Comparison of ENCODE assay signal across 8 cellular contexts in the genomic region with DNA sequence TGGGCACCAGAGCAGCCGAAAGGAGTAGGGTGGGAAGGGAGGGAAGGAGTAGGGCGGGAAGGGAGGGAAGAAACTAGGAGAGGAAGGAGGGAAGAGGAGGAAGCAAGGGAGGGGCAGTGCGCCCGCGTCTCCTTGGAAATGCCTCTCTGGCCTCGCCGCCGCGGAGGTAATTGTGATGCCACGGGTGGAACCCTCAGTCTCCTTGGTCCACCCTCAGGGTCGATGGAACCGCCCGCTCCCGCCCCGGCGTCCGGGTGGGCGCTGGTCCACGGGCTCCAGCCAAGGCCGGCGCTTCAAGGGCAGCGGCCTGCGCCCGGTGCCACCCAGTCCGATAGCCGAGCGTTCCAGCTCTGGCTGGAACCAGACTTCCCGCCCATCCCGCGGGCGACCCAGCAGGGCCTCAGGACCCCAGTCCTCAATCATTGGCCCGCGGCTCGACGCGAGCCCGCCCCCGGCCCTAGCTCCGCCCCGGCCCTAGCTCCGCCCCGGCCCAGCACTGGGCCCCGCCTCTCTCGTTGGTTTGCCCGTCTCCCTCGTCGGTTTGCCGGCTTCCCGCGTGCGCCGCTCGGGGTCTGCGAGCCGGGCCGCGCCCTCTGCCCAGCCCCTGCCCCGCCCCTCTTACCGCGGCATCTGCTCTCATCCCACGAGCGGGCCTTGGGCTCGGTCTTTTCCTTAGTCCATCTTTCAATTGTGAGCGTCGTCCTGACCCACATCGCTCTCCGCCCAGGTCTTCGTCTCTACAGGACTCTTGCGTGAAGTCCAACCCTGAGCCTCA. TPM values are rescaled to one million over a fixed set of nuclear protein-coding genes. Genes with fewer than 3 reads are reported as not detected.
DNase-seq lines count a peak whose midpoint lies in the region; ATAC-seq lines count a peak whose summit lies in the region.

No MANE protein-coding gene starts in this region.

- no peaks in the 10 kb centered on the region for H3K9me3 Mint-ChIP-seq in activated CD4-positive, alpha-beta T cell treated with anti-CD3 and anti-CD28 coated beads for 36 hours (ENCODE audit: low read depth)

- H3K27me3 Mint-ChIP-seq in activated CD4-positive, alpha-beta T cell treated with anti-CD3 and anti-CD28 coated beads for 36 hours: peaks cover 17% of the 10 kb centered on the region

- intact Hi-C loops in activated CD4-positive, alpha-beta T cell treated with anti-CD3 and anti-CD28 coated beads for 36 hours (cut with DNase I, micrococcal nuclease): loop anchor here (1.0 to 5.0 kb wide), 11 partner anchors 8 to 581 kb away; a partner anchor contains a TSS

- H3K27ac ChIP-seq in cingulate gyrus (ENCODE audit: low read depth, low read length): peak overlapping the region; percentile 77
- H3K27ac ChIP-seq in layer of hippocampus (ENCODE audit: low read depth, low read length): peak overlapping the region; percentile 81

- CTCF ChIA-PET in activated CD4-positive, alpha-beta T cell treated with anti-CD3 and anti-CD28 coated beads for 36 hours (lab: Charles Lee): interaction anchor here (1.0 to 2.9 kb wide), 9 partner anchors 9 to 101 kb away, joined by 3 to 19 read pairs (median 4); a partner anchor contains a TSS

- H3K36me3 Mint-ChIP-seq in activated CD4-positive, alpha-beta T cell treated with anti-CD3 and anti-CD28 coated beads for 36 hours (ENCODE audit: low read depth): no peaks in the 10 kb centered on the region

- POLR2A ChIA-PET in activated CD4-positive, alpha-beta T cell treated with anti-CD3 and anti-CD28 coated beads for 36 hours (lab: Charles Lee): interaction anchor here (0.6 to 2.5 kb wide), 11 partner anchors 9 to 238 kb away, joined by 3 to 31 read pairs (median 4); a partner anchor contains a TSS

- peak overlapping the region; percentile 91 for H3K27ac Mint-ChIP-seq in activated CD4-positive, alpha-beta T cell treated with anti-CD3 and anti-CD28 coated beads for 36 hours

- peak overlapping the region; percentile 80 for H3K4me3 Mint-ChIP-seq in activated CD4-positive, alpha-beta T cell treated with anti-CD3 and anti-CD28 coated beads for 36 hours

- H3K27me3 ChIP-seq in layer of hippocampus (ENCODE audit: control insufficient read depth, insufficient read depth, low read length): no peaks in the 10 kb centered on the region

- peaks cover 19% of the 10 kb centered on the region for H3K4me1 Mint-ChIP-seq in activated CD4-positive, alpha-beta T cell treated with anti-CD3 and anti-CD28 coated beads for 36 hours

- ATAC-seq in GM18909 (IDR thresholded peaks at IDR 0.05; ENCODE audit: poor library complexity, unreplicated experiment): peak; percentile 77
- peak; percentile 65 for ATAC-seq in HG03196 (IDR thresholded peaks at IDR 0.05; ENCODE audit: unreplicated experiment)
- peak; percentile 90 for ATAC-seq in activated CD4-positive, alpha-beta T cell treated with anti-CD3 and anti-CD28 coated beads for 36 hours

- DNase-seq in AG08396 (ENCODE audit: low spot score): peak; percentile 96
- peak; percentile 86 for DNase-seq in NCI-H460 (ENCODE audit: extremely low read depth, low read depth)
- peak; percentile 94 for DNase-seq in activated CD4-positive, alpha-beta T cell treated with anti-CD3 and anti-CD28 coated beads for 36 hours
- DNase-seq in stimulated activated CD4-positive, alpha-beta T cell treated with anti-CD3 and anti-CD28 coated beads, Interleukin-1b, Interleukin-23, amount 100 ng/mL, for 1 hour (ENCODE audit: low read depth in 2 of 2): peak; percentile 75 to 89

RNA-seq across cellular contexts. Expression of a gene that starts 0.6 kb away (rescaled TPM):
- 3.4 and 3.6 TPM in 2 replicates for total RNA-seq in NCI-H460 (2014; rRNA removed; shearing (Covaris generic))
- 28.6 and 64.3 TPM in 2 replicates for polyA plus RNA-seq in NCI-H460 (2014; cell fraction: nucleus; rRNA removed)
- total RNA-seq in activated CD4-positive, alpha-beta T cell treated with anti-CD3 and anti-CD28 coated beads for 36 hours: 1 to 10 TPM; 4.0 to 4.5 TPM

RNA-seq across cellular contexts. Expression of a gene that starts 6.5 kb away (rescaled TPM):
- total RNA-seq in NCI-H460 (2014; rRNA removed; shearing (Covaris generic)): 170 and 179 TPM in 2 replicates
- polyA plus RNA-seq in NCI-H460 (2014; cell fraction: nucleus; rRNA removed): 339 and 432 TPM in 2 replicates
- total RNA-seq in activated CD4-positive, alpha-beta T cell treated with anti-CD3 and anti-CD28 coated beads for 36 hours: 10 to 100 TPM; 13.6 to 17.4 TPM

RNA-seq across cellular contexts. Expression of a gene that starts 8.7 kb away (rescaled TPM):
- 1,295 and 1,608 TPM in 2 replicates for total RNA-seq in NCI-H460 (2014; rRNA removed; shearing (Covaris generic))
- polyA plus RNA-seq in NCI-H460 (2014; cell fraction: nucleus; rRNA removed): 380 and 446 TPM in 2 replicates
- total RNA-seq in activated CD4-positive, alpha-beta T cell treated with anti-CD3 and anti-CD28 coated beads for 36 hours: 1,000 to 10,000 TPM; 2,164 to 2,505 TPM

RNA-seq across cellular contexts. Expression of a gene that starts 14.9 kb away (rescaled TPM):
- total RNA-seq in NCI-H460 (2014; rRNA removed; shearing (Covaris generic)): 27.9 and 32.4 TPM in 2 replicates
- polyA plus RNA-seq in NCI-H460 (2014; cell fraction: nucleus; rRNA removed): 54.4 and 56.1 TPM in 2 replicates
- 1 to 10 TPM; 8.5 to 8.7 TPM for total RNA-seq in activated CD4-positive, alpha-beta T cell treated with anti-CD3 and anti-CD28 coated beads for 36 hours

RNA-seq across cellular contexts. Expression of a gene that starts 17.5 kb away (rescaled TPM):
- 1.9 and 2.5 TPM in 2 replicates for total RNA-seq in NCI-H460 (2014; rRNA removed; shearing (Covaris generic))
- polyA plus RNA-seq in NCI-H460 (2014; cell fraction: nucleus; rRNA removed): 11.2 and 11.6 TPM in 2 replicates
- 1 to 10 TPM; 3.8 to 4.0 TPM for total RNA-seq in activated CD4-positive, alpha-beta T cell treated with anti-CD3 and anti-CD28 coated beads for 36 hours

Comparison
In these comparisons a context has a peak if more than half of its experiments do, and no peak if none do; other contexts are left out.
1. Peak in every context shown above with its lines: DNase-seq, ATAC-seq and H3K27ac ChIP-seq.